In genomic region chr1:61403863-61404615, GRCh38 we compare ENCODE assay signal across 13 cellular contexts.
DNase-seq lines count a peak whose midpoint lies in the region; ATAC-seq and TF ChIP-seq lines count a peak whose summit lies in the region.
"Had no signal": no experiment of that assay in that cellular context is flagged by ENCODE, and none has a peak within 500 bp of the region (broad histone marks: within the 10 kb centered on the region; RNA-seq: fewer than 3 reads in every experiment).

No MANE protein-coding gene starts in this region.

- no peaks in the 10 kb centered on the region for H3K9me3 Mint-ChIP-seq in dendritic cell treated with granulocyte-macrophage colony-stimulating factor and Interleukin-4, amounts not matched to agents 40 ng/mL and 50 ng/mL, for 4 days
- no peaks in the 10 kb centered on the region for H3K9me3 Mint-ChIP-seq in activated naive CD8-positive, alpha-beta T cell treated with anti-CD3 and anti-CD28 coated beads for 36 hours
- H3K9me3 Mint-ChIP-seq: activated T-helper 1 cell treated with anti-CD3 and anti-CD28 coated beads, Interleukin-12 subunit alpha, Interleukin-12 subunit beta, Interleukin-2, Interleukin-4 antibody, amounts not matched to agents 30 ng/mL and 10 ng/mL and 1 ng/mL, durations not matched to agents 14 hours and 24 hours and 36 hours; IgD-negative memory B cell; natural killer cell had no signal

- H3K27me3 ChIP-seq in lower lobe of right lung (ENCODE audit: low read depth) (no peaks in the 10 kb centered on the region), thyroid gland (no peaks in the 10 kb centered on the region)
- H3K27me3 ChIP-seq: hepatocyte had no signal

- H3K4me1 Mint-ChIP-seq in dendritic cell treated with granulocyte-macrophage colony-stimulating factor and Interleukin-4, amounts not matched to agents 40 ng/mL and 50 ng/mL, for 4 days (ENCODE audit: low read depth), result peaks cover 11% of the 10 kb centered on the region
- H3K4me1 Mint-ChIP-seq in activated naive CD8-positive, alpha-beta T cell treated with anti-CD3 and anti-CD28 coated beads for 36 hours, result no peaks in the 10 kb centered on the region
- H3K4me1 Mint-ChIP-seq: natural killer cell had no signal

- H3K4me1 ChIP-seq in lower lobe of right lung, result peaks cover 15% of the 10 kb centered on the region
- peaks cover 24% of the 10 kb centered on the region in 2 donors for H3K4me1 ChIP-seq in thyroid gland

- ATAC-seq in lower lobe of right lung, result peak in 1 of 2 donors; percentile 30
- ATAC-seq: natural killer cell had no signal

- intact Hi-C loops in dendritic cell treated with granulocyte-macrophage colony-stimulating factor and Interleukin-4, amounts not matched to agents 40 ng/mL and 50 ng/mL, for 4 days (cut with micrococcal nuclease), result no loop called here
- intact Hi-C loops in lower lobe of right lung (cut with DNase I) (no loop called here), thyroid gland (cut with DNase I) (no loop called here)

- peaks cover 21% of the 10 kb centered on the region for H3K36me3 Mint-ChIP-seq in dendritic cell treated with granulocyte-macrophage colony-stimulating factor and Interleukin-4, amounts not matched to agents 40 ng/mL and 50 ng/mL, for 4 days (ENCODE audit: low read depth)
- H3K36me3 Mint-ChIP-seq in activated naive CD8-positive, alpha-beta T cell treated with anti-CD3 and anti-CD28 coated beads for 36 hours, result no peaks in the 10 kb centered on the region
- H3K36me3 Mint-ChIP-seq: natural killer cell had no signal

- H3K36me3 ChIP-seq in lower lobe of right lung (peaks cover 30% of the 10 kb centered on the region), thyroid gland (peaks cover 22 to 23% of the 10 kb centered on the region in 2 donors)

- H3K9me3 ChIP-seq in lower lobe of right lung (no peaks in the 10 kb centered on the region), thyroid gland (no peaks in the 10 kb centered on the region)

- 64 to 71% methylated on average over 11 of the region's 11 CpGs for WGBS in thyroid gland, 2 donors

- TF ChIP-seq CTCF in lower lobe of right lung (IDR thresholded peaks at IDR 0.05), result no peak
- no peak for TF ChIP-seq CTCF in thyroid gland (IDR thresholded peaks at IDR 0.05)

- H3K27ac Mint-ChIP-seq in dendritic cell treated with granulocyte-macrophage colony-stimulating factor and Interleukin-4, amounts not matched to agents 40 ng/mL and 50 ng/mL, for 4 days, result peak overlapping the region; percentile 67
- H3K27ac Mint-ChIP-seq in activated naive CD8-positive, alpha-beta T cell treated with anti-CD3 and anti-CD28 coated beads for 36 hours, result no peak overlapping the region
- H3K27ac Mint-ChIP-seq: activated T-helper 1 cell treated with anti-CD3 and anti-CD28 coated beads, Interleukin-12 subunit alpha, Interleukin-12 subunit beta, Interleukin-2, Interleukin-4 antibody, amounts not matched to agents 30 ng/mL and 10 ng/mL and 1 ng/mL, durations not matched to agents 14 hours and 24 hours and 36 hours; IgD-negative memory B cell; natural killer cell had no signal

- H3K27ac ChIP-seq in lower lobe of right lung, result peak overlapping the region; percentile 8
- peak overlapping the region in 2 of 3 donors; percentile 31 to 37 for H3K27ac ChIP-seq in thyroid gland
- H3K27ac ChIP-seq: hepatocyte had no signal

- no peak overlapping the region for H3K4me3 ChIP-seq in lower lobe of right lung
- no peak overlapping the region for H3K4me3 ChIP-seq in thyroid gland (replicated peaks in 1 of 3)
- H3K4me3 ChIP-seq: hepatocyte had no signal

- H3K27me3 Mint-ChIP-seq in dendritic cell treated with granulocyte-macrophage colony-stimulating factor and Interleukin-4, amounts not matched to agents 40 ng/mL and 50 ng/mL, for 4 days, result no peaks in the 10 kb centered on the region
- no peaks in the 10 kb centered on the region for H3K27me3 Mint-ChIP-seq in activated naive CD8-positive, alpha-beta T cell treated with anti-CD3 and anti-CD28 coated beads for 36 hours

- peak overlapping the region; percentile 39 for H3K4me3 Mint-ChIP-seq in dendritic cell treated with granulocyte-macrophage colony-stimulating factor and Interleukin-4, amounts not matched to agents 40 ng/mL and 50 ng/mL, for 4 days
- H3K4me3 Mint-ChIP-seq in activated naive CD8-positive, alpha-beta T cell treated with anti-CD3 and anti-CD28 coated beads for 36 hours, result no peak overlapping the region
- H3K4me3 Mint-ChIP-seq: activated T-helper 1 cell treated with anti-CD3 and anti-CD28 coated beads, Interleukin-12 subunit alpha, Interleukin-12 subunit beta, Interleukin-2, Interleukin-4 antibody, amounts not matched to agents 30 ng/mL and 10 ng/mL and 1 ng/mL, durations not matched to agents 14 hours and 24 hours and 36 hours; IgD-negative memory B cell; natural killer cell had no signal

- DNase-seq in NOMO-1 treated with DMSO at 0.1 percent for 48 hours (lab: John Stamatoyannopoulos, UW; ENCODE audit: unreplicated experiment) (peak; percentile 73), lower lobe of right lung (no peak), thyroid gland (no peak), DMS114 treated with DMSO at 0.1 percent for 48 hours (lab: John Stamatoyannopoulos, UW; ENCODE audit: unreplicated experiment) (no peak), middle frontal gyrus (ENCODE audit: extremely low spot score, low spot score) (no peak)
- DNase-seq in activated naive CD8-positive, alpha-beta T cell treated with anti-CD3 and anti-CD28 coated beads for 36 hours, result no peak
- DNase-seq: natural killer cell; SHP77; stimulated activated CD4-positive, alpha-beta T cell treated with anti-CD3 and anti-CD28 coated beads, Interleukin-4, amount 100 ng/mL, for 1 hour had no signal

- TF ChIP-seq POLR2A in thyroid gland (IDR thresholded peaks at IDR 0.05), result no peak
